In the genomic region with DNA sequence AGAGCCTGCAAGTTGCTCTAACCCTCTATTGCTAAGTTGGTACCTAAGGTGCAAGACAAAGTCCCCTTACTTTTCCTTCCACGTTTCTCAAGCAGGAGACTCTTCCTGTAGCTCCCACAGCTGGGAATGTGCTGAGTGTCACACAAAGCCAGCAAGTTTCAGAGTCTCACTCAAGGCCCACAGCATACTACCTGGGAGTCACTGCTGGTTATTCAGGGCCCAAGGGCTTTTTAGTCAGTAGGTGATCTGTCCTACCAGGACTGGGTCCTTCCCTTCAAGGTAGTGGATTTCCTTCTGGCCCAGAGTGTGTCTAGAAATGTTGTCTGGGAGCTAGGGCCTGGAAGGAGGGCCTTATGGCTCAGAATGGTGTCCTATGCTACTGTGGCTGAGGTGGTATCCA, we compare ENCODE assay signal across 30 cellular contexts.
"Had no signal": no experiment of that assay in that cellular context is flagged by ENCODE, and none has a peak within 500 bp of the region (broad histone marks: within the 10 kb centered on the region; RNA-seq: fewer than 3 reads in every experiment).

No MANE protein-coding gene starts in this region.

- H3K4me3 ChIP-seq: ascending aorta, coronary artery, esophagus squamous epithelium, gastroesophageal sphincter had no signal

- ATAC-seq: activated CD8-positive, alpha-beta memory T cell treated with anti-CD3 and anti-CD28 coated beads, Interleukin-2, amount 10 ng/mL, durations not matched to agents 7 days and 5 days; activated CD8-positive, alpha-beta T cell treated with anti-CD3 and anti-CD28 coated beads, Interleukin-2, amount 10 ng/mL, durations not matched to agents 7 days and 5 days; activated naive CD4-positive, alpha-beta T cell treated with anti-CD3 and anti-CD28 coated beads, Interleukin-2, amount 50 U/mL, for 72 hours; effector memory CD8-positive, alpha-beta T cell; gastroesophageal sphincter; T-helper 17 cell; WTC11 had no signal

- DNase-seq: activated CD4-positive, alpha-beta memory T cell treated with anti-CD3 and anti-CD28 coated beads for 36 hours; activated CD4-positive, alpha-beta T cell treated with anti-CD3 and anti-CD28 coated beads for 1 hour; activated CD4-positive, alpha-beta T cell treated with anti-CD3 and anti-CD28 coated beads for 4 hours; activated CD8-positive, alpha-beta memory T cell treated with anti-CD3 and anti-CD28 coated beads, Interleukin-2, amount 10 ng/mL, durations not matched to agents 7 days and 5 days; activated CD8-positive, alpha-beta memory T cell treated with anti-CD3 and anti-CD28 coated beads, Interleukin-2, amount 50 U/mL, for 4 hours; activated CD8-positive, alpha-beta T cell treated with anti-CD3 and anti-CD28 coated beads, Interleukin-2, amount 10 ng/mL, durations not matched to agents 7 days and 5 days; activated effector memory CD4-positive, alpha-beta T cell treated with anti-CD3 and anti-CD28 coated beads, Interleukin-2, amount 50 U/mL, for 16 hours; activated naive CD4-positive, alpha-beta T cell treated with anti-CD3 and anti-CD28 coated beads for 36 hours; activated naive CD8-positive, alpha-beta T cell treated with anti-CD3 and anti-CD28 coated beads, Interleukin-2, amount 10 ng/mL, durations not matched to agents 7 days and 5 days; activated T-cell treated with anti-CD3 and anti-CD28 coated beads, Interleukin-2, amount 50 U/mL, for 1 hour; activated T-cell treated with anti-CD3 and anti-CD28 coated beads, Interleukin-2, amount 50 U/mL, for 48 hours; dermis blood vessel endothelial cell; effector CD4-positive, alpha-beta T cell; effector memory CD8-positive, alpha-beta T cell; esophagus squamous epithelium; foreskin melanocyte; T-helper 1 cell; T-helper 17 cell; T1000 had no signal

- H3K4me1 ChIP-seq: ascending aorta, gastroesophageal sphincter had no signal

- H3K27ac ChIP-seq: ascending aorta, coronary artery, esophagus squamous epithelium, gastroesophageal sphincter, VCaP had no signal

- H3K27me3 ChIP-seq: ascending aorta, esophagus squamous epithelium, gastroesophageal sphincter had no signal

- H3K36me3 ChIP-seq: ascending aorta, esophagus squamous epithelium, gastroesophageal sphincter had no signal

- H3K4me3 Mint-ChIP-seq: activated CD4-positive, alpha-beta memory T cell treated with anti-CD3 and anti-CD28 coated beads for 36 hours; activated CD8-positive, alpha-beta memory T cell treated with anti-CD3 and anti-CD28 coated beads, Interleukin-2, amount 10 ng/mL, durations not matched to agents 7 days and 5 days; activated CD8-positive, alpha-beta T cell treated with anti-CD3 and anti-CD28 coated beads, Interleukin-2, amount 10 ng/mL, durations not matched to agents 7 days and 5 days; activated naive CD4-positive, alpha-beta T cell treated with anti-CD3 and anti-CD28 coated beads for 36 hours; activated naive CD8-positive, alpha-beta T cell treated with anti-CD3 and anti-CD28 coated beads, Interleukin-2, amount 10 ng/mL, durations not matched to agents 7 days and 5 days; activated T-helper 1 cell treated with anti-CD3 and anti-CD28 coated beads, Interleukin-12 subunit alpha, Interleukin-12 subunit beta, Interleukin-2, Interleukin-4 antibody, amounts not matched to agents 30 ng/mL and 10 ng/mL and 1 ng/mL, durations not matched to agents 14 hours and 24 hours and 36 hours; brain; central memory CD8-positive, alpha-beta T cell; effector memory CD8-positive, alpha-beta T cell; T-helper 17 cell; T-helper 2 cell treated with Interferon-gamma antibody and Interleukin-4, amounts not matched to agents 5 μg/mL and 100 μg/mL, for 36 hours; WTC11 had no signal

- H3K9me3 Mint-ChIP-seq: activated CD4-positive, alpha-beta memory T cell treated with anti-CD3 and anti-CD28 coated beads for 36 hours; activated naive CD4-positive, alpha-beta T cell treated with anti-CD3 and anti-CD28 coated beads for 36 hours; activated naive CD4-positive, alpha-beta T cell treated with anti-CD3 and anti-CD28 coated beads, Interleukin-2, amount 50 U/mL, for 72 hours; activated naive CD8-positive, alpha-beta T cell treated with anti-CD3 and anti-CD28 coated beads, Interleukin-2, amount 10 ng/mL, durations not matched to agents 7 days and 5 days; activated T-helper 2 cell treated with anti-CD3 and anti-CD28 coated beads, Interferon-gamma antibody, Interleukin-2, Interleukin-4, amounts not matched to agents 10 μg/mL and 5 μg/mL and 100 μg/mL, durations not matched to agents 14 hours and 24 hours and 36 hours; central memory CD8-positive, alpha-beta T cell; effector memory CD8-positive, alpha-beta T cell; T-helper 2 cell treated with Interferon-gamma antibody and Interleukin-4, amounts not matched to agents 5 μg/mL and 100 μg/mL, for 36 hours; WTC11 had no signal

- H3K4me1 Mint-ChIP-seq: brain, WTC11 had no signal

- H3K36me3 Mint-ChIP-seq: activated CD4-positive, alpha-beta memory T cell treated with anti-CD3 and anti-CD28 coated beads for 36 hours; activated naive CD4-positive, alpha-beta T cell treated with anti-CD3 and anti-CD28 coated beads, Interleukin-2, amount 50 U/mL, for 72 hours; activated naive CD8-positive, alpha-beta T cell treated with anti-CD3 and anti-CD28 coated beads, Interleukin-2, amount 10 ng/mL, durations not matched to agents 7 days and 5 days; brain; WTC11 had no signal

- H3K27me3 Mint-ChIP-seq: activated CD8-positive, alpha-beta memory T cell treated with anti-CD3 and anti-CD28 coated beads, Interleukin-2, amount 10 ng/mL, durations not matched to agents 7 days and 5 days; brain; T-helper 17 cell had no signal

- H3K27ac Mint-ChIP-seq: activated CD4-positive, alpha-beta memory T cell treated with anti-CD3 and anti-CD28 coated beads for 36 hours; activated CD8-positive, alpha-beta memory T cell treated with anti-CD3 and anti-CD28 coated beads, Interleukin-2, amount 10 ng/mL, durations not matched to agents 7 days and 5 days; activated CD8-positive, alpha-beta T cell treated with anti-CD3 and anti-CD28 coated beads, Interleukin-2, amount 10 ng/mL, durations not matched to agents 7 days and 5 days; activated naive CD4-positive, alpha-beta T cell treated with anti-CD3 and anti-CD28 coated beads for 36 hours; activated naive CD4-positive, alpha-beta T cell treated with anti-CD3 and anti-CD28 coated beads, Interleukin-2, amount 50 U/mL, for 72 hours; activated naive CD8-positive, alpha-beta T cell treated with anti-CD3 and anti-CD28 coated beads, Interleukin-2, amount 10 ng/mL, durations not matched to agents 7 days and 5 days; activated T-helper 1 cell treated with anti-CD3 and anti-CD28 coated beads, Interleukin-12 subunit alpha, Interleukin-12 subunit beta, Interleukin-2, Interleukin-4 antibody, amounts not matched to agents 30 ng/mL and 10 ng/mL and 1 ng/mL, durations not matched to agents 14 hours and 24 hours and 36 hours; activated T-helper 2 cell treated with anti-CD3 and anti-CD28 coated beads, Interferon-gamma antibody, Interleukin-2, Interleukin-4, amounts not matched to agents 10 μg/mL and 5 μg/mL and 100 μg/mL, durations not matched to agents 14 hours and 24 hours and 36 hours; brain; effector memory CD8-positive, alpha-beta T cell; T-helper 17 cell; T-helper 2 cell treated with Interferon-gamma antibody and Interleukin-4, amounts not matched to agents 5 μg/mL and 100 μg/mL, for 36 hours; WTC11 had no signal

- H3K9me3 ChIP-seq: ascending aorta, esophagus squamous epithelium, gastroesophageal sphincter had no signal
